ENCODE assay signal across 26 cellular contexts in genomic region chr4:7753271-7753670, GRCh38.
DNase-seq lines count a peak whose midpoint lies in the region; ATAC-seq lines count a peak whose summit lies in the region.
"Had no signal": no experiment of that assay in that cellular context is flagged by ENCODE, and none has a peak within 500 bp of the region (broad histone marks: within the 10 kb centered on the region; RNA-seq: fewer than 3 reads in every experiment).

No MANE protein-coding gene starts in this region.

- intact Hi-C loops in posterior vena cava (cut with DNase I), result no loop called here

- H2BK15ac ChIP-seq in neuronal stem cell (ENCODE audit: low read length), result no peak overlapping the region

- H3K4me3 Mint-ChIP-seq in activated T-cell treated with anti-CD3 and anti-CD28 coated beads, Interleukin-2, amount 50 U/mL, for 72 hours, result no peak overlapping the region
- H3K4me3 Mint-ChIP-seq: activated naive CD8-positive, alpha-beta T cell treated with anti-CD3 and anti-CD28 coated beads for 36 hours; activated T-helper 17 cell treated with anti-CD3 and anti-CD28 coated beads, Interleukin-2, amount 50 U/mL, for 72 hours; CD4-positive, alpha-beta T cell; IgD-negative memory B cell; WTC11 had no signal

- no peaks in the 10 kb centered on the region for H3K9me3 ChIP-seq in neuronal stem cell (replicated peaks in 1 of 2; ENCODE audit: control insufficient read depth in 2 of 2, insufficient read depth in 1 of 2, low read depth in 1 of 2, low read length in 2 of 2)
- H3K9me3 ChIP-seq: esophagus squamous epithelium, neutrophil, upper lobe of left lung had no signal

- no peak overlapping the region for H3K4me3 ChIP-seq in neuronal stem cell (ENCODE audit: low read length in 2 of 2)
- H3K4me3 ChIP-seq: esophagus squamous epithelium, upper lobe of left lung had no signal

- H2AFZ ChIP-seq in neuronal stem cell (ENCODE audit: low read length), result no peak overlapping the region

- H4K8ac ChIP-seq in neuronal stem cell (ENCODE audit: low read depth, low read length), result no peak overlapping the region

- H3K23ac ChIP-seq in neuronal stem cell (ENCODE audit: low read depth, low read length, poor library complexity), result no peak overlapping the region

- no peaks in the 10 kb centered on the region for H3K36me3 ChIP-seq in neuronal stem cell (replicated peaks in 1 of 2; ENCODE audit: control insufficient read depth in 2 of 2, insufficient read depth in 2 of 2, low read length in 2 of 2)
- H3K36me3 ChIP-seq: esophagus squamous epithelium, neutrophil, upper lobe of left lung had no signal

- peak; percentile 67 for DNase-seq in HPDE6-E6E7 (ENCODE audit: extremely low spot score)
- DNase-seq in RPMI8226, result peak; percentile 87
- no peak for DNase-seq in epithelial cell of prostate (ENCODE audit: low read depth, low spot score)
- DNase-seq in neuronal stem cell (ENCODE audit: low spot score), result no peak
- no peak for DNase-seq in posterior vena cava (ENCODE audit: low spot score)
- DNase-seq in activated T-cell treated with anti-CD3 and anti-CD28 coated beads, Interleukin-2, amount 50 U/mL, for 72 hours, result no peak
- DNase-seq: activated CD4-positive, alpha-beta T cell treated with anti-CD3 and anti-CD28 coated beads, Interleukin-2, amount 50 U/mL, for 4 hours; activated CD8-positive, alpha-beta memory T cell treated with anti-CD3 and anti-CD28 coated beads, Interleukin-2, amount 50 U/mL, for 4 hours; activated naive CD8-positive, alpha-beta T cell treated with anti-CD3 and anti-CD28 coated beads for 36 hours; CD4-positive, alpha-beta T cell; effector CD8-positive, alpha-beta T cell; esophagus squamous epithelium; GDM1; mesenchymal stem cell; NCI-H1436 treated with DMSO at 0.1 percent for 48 hours; NCI-H510A; small intestine; stimulated activated CD4-positive, alpha-beta T cell treated with anti-CD3 and anti-CD28 coated beads, Interleukin-1b, Interleukin-23, amount 100 ng/mL, for 48 hours; T1000 had no signal

- H3K9ac ChIP-seq in neuronal stem cell (ENCODE audit: low read depth, low read length, poor library complexity), result no peak overlapping the region

- no peak overlapping the region for H3K4ac ChIP-seq in neuronal stem cell (ENCODE audit: low read length)

- ATAC-seq in activated T-cell treated with anti-CD3 and anti-CD28 coated beads, Interleukin-2, amount 50 U/mL, for 72 hours (replicated peaks in 1 of 2), result no peak
- ATAC-seq in HG03175 (IDR thresholded peaks at IDR 0.05; ENCODE audit: unreplicated experiment), result no peak
- no peak for ATAC-seq in HG03439 (IDR thresholded peaks at IDR 0.05; ENCODE audit: unreplicated experiment)
- ATAC-seq: activated T-helper 17 cell treated with anti-CD3 and anti-CD28 coated beads, Interleukin-2, amount 50 U/mL, for 72 hours; WTC11 had no signal

- no CpG with 5 or more reads among the region's 15 CpGs for WGBS in neuronal stem cell (ENCODE audit: extremely low coverage in 2 of 2, insufficient read length in 2 of 2, insufficient replicate concordance in 1 of 2), 2 donors

- H3K79me1 ChIP-seq in neuronal stem cell (ENCODE audit: low read depth, low read length), result peaks cover 2% of the 10 kb centered on the region

- H2BK5ac ChIP-seq in neuronal stem cell (ENCODE audit: low read length), result peak overlapping the region; percentile 30

- no peak overlapping the region for H3K14ac ChIP-seq in neuronal stem cell (ENCODE audit: low read length)

- H3K18ac ChIP-seq in neuronal stem cell (ENCODE audit: low read length), result no peak overlapping the region

- no peak overlapping the region for H3K4me2 ChIP-seq in neuronal stem cell (ENCODE audit: insufficient read depth, low read length, poor library complexity, severe bottlenecking)

- no peak overlapping the region for H2BK12ac ChIP-seq in neuronal stem cell (ENCODE audit: low read length)

- H2AK5ac ChIP-seq in neuronal stem cell (ENCODE audit: low read depth, low read length), result no peak overlapping the region

- no peak overlapping the region for H4K91ac ChIP-seq in neuronal stem cell (ENCODE audit: low read depth, low read length, poor library complexity)

- H3K27me3 Mint-ChIP-seq in activated T-cell treated with anti-CD3 and anti-CD28 coated beads, Interleukin-2, amount 50 U/mL, for 72 hours (ENCODE audit: low read depth), result no peaks in the 10 kb centered on the region
- H3K27me3 Mint-ChIP-seq: activated naive CD8-positive, alpha-beta T cell treated with anti-CD3 and anti-CD28 coated beads for 36 hours; activated T-helper 17 cell treated with anti-CD3 and anti-CD28 coated beads, Interleukin-2, amount 50 U/mL, for 72 hours; CD4-positive, alpha-beta T cell had no signal

- no peaks in the 10 kb centered on the region for H3K9me3 Mint-ChIP-seq in activated T-cell treated with anti-CD3 and anti-CD28 coated beads, Interleukin-2, amount 50 U/mL, for 72 hours
- H3K9me3 Mint-ChIP-seq: activated naive CD8-positive, alpha-beta T cell treated with anti-CD3 and anti-CD28 coated beads for 36 hours; activated T-helper 17 cell treated with anti-CD3 and anti-CD28 coated beads, Interleukin-2, amount 50 U/mL, for 72 hours; WTC11 had no signal

- peaks cover 0 to 11% (median 0%) of the 10 kb centered on the region in 3 experiments for H3K27me3 ChIP-seq in neuronal stem cell (ENCODE audit: control insufficient read depth in 3 of 3, insufficient read depth in 3 of 3, low read depth in 1 of 3, low read length in 3 of 3)
- H3K27me3 ChIP-seq: neutrophil, upper lobe of left lung had no signal

- H3K4me1 ChIP-seq in neuronal stem cell (ENCODE audit: control insufficient read depth in 2 of 2, insufficient read depth in 1 of 2, low read depth in 1 of 2, low read length in 2 of 2), result peaks cover 9 to 14% of the 10 kb centered on the region in 2 donors

- no peaks in the 10 kb centered on the region for H3K36me3 Mint-ChIP-seq in activated T-cell treated with anti-CD3 and anti-CD28 coated beads, Interleukin-2, amount 50 U/mL, for 72 hours (ENCODE audit: insufficient read depth in 2 of 2)
- H3K36me3 Mint-ChIP-seq: activated naive CD8-positive, alpha-beta T cell treated with anti-CD3 and anti-CD28 coated beads for 36 hours; IgD-negative memory B cell; WTC11 had no signal

- H3K27ac ChIP-seq in epithelial cell of prostate, result peak overlapping the region; percentile 35
- no peak overlapping the region for H3K27ac ChIP-seq in neuronal stem cell (replicated peaks; ENCODE audit: low read length)
- H3K27ac ChIP-seq: esophagus squamous epithelium, neutrophil, upper lobe of left lung had no signal

- H3K4me1 Mint-ChIP-seq in activated T-cell treated with anti-CD3 and anti-CD28 coated beads, Interleukin-2, amount 50 U/mL, for 72 hours (ENCODE audit: low read depth), result peaks cover 16% of the 10 kb centered on the region
- H3K4me1 Mint-ChIP-seq: IgD-negative memory B cell, WTC11 had no signal

- no peak overlapping the region for H2BK120ac ChIP-seq in neuronal stem cell (ENCODE audit: low read depth, low read length)

- no peak overlapping the region for H3K27ac Mint-ChIP-seq in activated T-cell treated with anti-CD3 and anti-CD28 coated beads, Interleukin-2, amount 50 U/mL, for 72 hours
- H3K27ac Mint-ChIP-seq: activated naive CD8-positive, alpha-beta T cell treated with anti-CD3 and anti-CD28 coated beads for 36 hours; activated T-helper 17 cell treated with anti-CD3 and anti-CD28 coated beads, Interleukin-2, amount 50 U/mL, for 72 hours; CD4-positive, alpha-beta T cell; IgD-negative memory B cell; WTC11 had no signal

Comparison
In these comparisons a context has a peak if more than half of its experiments do, and no peak if none do; other contexts are left out.
1. DNase-seq: peak in HPDE6-E6E7 (single experiment) and RPMI8226 (single experiment); none in epithelial cell of prostate (single experiment), neuronal stem cell (single experiment), posterior vena cava (single experiment) and activated T-cell treated with anti-CD3 and anti-CD28 coated beads, Interleukin-2, amount 50 U/mL, for 72 hours (0 of 2).